Comparison of ENCODE assay signal across 10 cellular contexts in the genomic region with DNA sequence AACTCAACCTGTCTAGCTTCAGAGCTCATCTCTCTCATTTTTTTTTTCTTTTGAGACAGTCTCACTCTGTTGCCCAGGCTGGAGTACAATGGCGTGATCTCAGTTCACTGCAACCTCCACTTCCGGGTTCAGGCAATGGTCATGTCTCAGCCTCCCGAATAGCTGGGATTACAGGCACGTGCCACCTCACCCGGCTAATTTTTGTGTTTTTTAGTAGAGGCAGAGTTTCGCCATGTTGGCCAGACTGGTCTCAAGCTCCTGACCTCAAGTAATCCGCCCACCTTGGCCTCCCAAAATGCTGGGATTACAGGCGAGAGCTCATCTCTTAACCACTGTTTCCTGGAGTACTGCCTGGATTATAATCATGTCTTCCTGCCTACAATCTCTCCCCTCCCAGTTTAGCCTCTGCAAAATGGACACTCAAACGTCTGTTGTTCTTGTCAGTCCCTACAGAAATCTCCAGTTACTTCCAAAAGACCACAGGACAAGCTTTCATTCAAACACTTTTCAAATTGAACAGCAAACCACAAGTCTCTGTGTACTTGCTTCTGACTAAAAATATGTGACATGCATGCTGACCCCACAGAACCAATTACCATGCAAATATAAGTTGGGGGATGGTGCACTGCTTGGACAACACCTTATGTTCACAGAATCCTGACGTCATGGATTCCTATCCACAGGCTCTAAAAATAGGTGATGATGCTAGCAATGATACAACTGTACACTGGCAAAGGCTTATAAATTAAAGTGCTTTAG.
DNase-seq lines count a peak whose midpoint lies in the region; ATAC-seq, FAIRE-seq and TF ChIP-seq lines count a peak whose summit lies in the region.
"Had no signal": no experiment of that assay in that cellular context is flagged by ENCODE, and none has a peak within 500 bp of the region (broad histone marks: within the 10 kb centered on the region; RNA-seq: fewer than 3 reads in every experiment).

No MANE protein-coding gene starts in this region.

- H2AFZ ChIP-seq in Karpas-422 (ENCODE audit: low read length) (no peak overlapping the region), SK-N-SH (ENCODE audit: low read depth) (no peak overlapping the region)

- no peak for FAIRE-seq in urothelium cell line (lab: Jason Lieb, UNC)

- TF ChIP-seq RAD21 in SK-N-SH (IDR thresholded peaks at IDR 0.05; ENCODE audit: low read length): no peak

- TF ChIP-seq EP300 in SK-N-SH (IDR thresholded peaks at IDR 0.05; ENCODE audit: borderline replicate concordance in 1 of 2, low read depth in 1 of 2, low read length in 1 of 2): no peak

- peak overlapping the region; percentile 4 for H3K4me2 ChIP-seq in Karpas-422 (ENCODE audit: low read depth, low read length, poor library complexity, severe bottlenecking)
- no peak overlapping the region for H3K4me2 ChIP-seq in SK-N-SH

- peak; percentile 37 for ATAC-seq in GM19463 (IDR thresholded peaks at IDR 0.05; ENCODE audit: unreplicated experiment)

- CTCF ChIA-PET in SK-N-SH (lab: Yijun Ruan, JAX): interaction anchor here (0.6 to 1.9 kb wide), 2 partner anchors 10 to 13 kb away, joined by 3 to 5 read pairs; no protein-coding TSS in a partner anchor

- H3K9me2 ChIP-seq in Karpas-422 (replicated peaks; ENCODE audit: insufficient read depth, low read length): no peaks in the 10 kb centered on the region
- no peaks in the 10 kb centered on the region for H3K9me2 ChIP-seq in SK-N-SH

- TF ChIP-seq CTCF in GM10266 (IDR thresholded peaks at IDR 0.05; ENCODE audit: control insufficient read depth, insufficient read depth, low read depth, missing control alignments): no peak
- no peak for TF ChIP-seq CTCF in fibroblast of mammary gland (conservative IDR thresholded peaks at IDR 0.05; ENCODE audit: control insufficient read depth, insufficient read depth, low read depth, low read length)
- TF ChIP-seq CTCF in SK-N-SH (IDR thresholded peaks at IDR 0.05): no peak
- TF ChIP-seq CTCF in foreskin fibroblast (IDR thresholded peaks at IDR 0.05; ENCODE audit: low read depth, low read length): no peak

- H3K9ac ChIP-seq in Karpas-422 (ENCODE audit: low read length) (no peak overlapping the region), SK-N-SH (no peak overlapping the region)

- H3K9me3 ChIP-seq in Karpas-422 (ENCODE audit: low read length) (0 out of 2 replicates have a peak, but pooled peaks cover 6% of the 10 kb centered on the region), SK-N-SH (no peaks in the 10 kb centered on the region; the same call in 1 of the 2 replicates)

- DNase-seq in GM10266 (ENCODE audit: extremely low spot score): peak; percentile 19
- no peak for DNase-seq in Karpas-422
- peak; percentile 24 for DNase-seq in fibroblast of mammary gland (ENCODE audit: low read depth)
- no peak for DNase-seq in stimulated activated CD4-positive, alpha-beta T cell treated with anti-CD3 and anti-CD28 coated beads, Interleukin-4, amount 100 ng/mL, for 24 hours
- DNase-seq in urothelium cell line (ENCODE audit: low spot score): no peak
- no peak for DNase-seq in SK-N-SH
- DNase-seq in foreskin fibroblast: no peak
- DNase-seq: midbrain, NCI-H524 treated with DMSO at 0.1 percent for 48 hours had no signal

- H3K27ac ChIP-seq in Karpas-422 (ENCODE audit: low read length) (peak overlapping the region; percentile 84), SK-N-SH (ENCODE audit: low read depth in 2 of 2, low read length in 1 of 2) (no peak overlapping the region)

- H3K27me3 ChIP-seq in Karpas-422 (ENCODE audit: low read length) (no peaks in the 10 kb centered on the region), SK-N-SH (ENCODE audit: insufficient read depth) (no peaks in the 10 kb centered on the region)

- 60% methylated on average over 10 of the region's 10 CpGs for WGBS in SK-N-SH (ENCODE audit: low lambda C conversion rate)

- H3F3A ChIP-seq in SK-N-SH (replicated peaks; ENCODE audit: insufficient read depth): no peaks in the 10 kb centered on the region

- H4K20me1 ChIP-seq in Karpas-422 (ENCODE audit: insufficient read depth, low read depth, low read length) (no peaks in the 10 kb centered on the region; the same call in 1 of the 2 replicates), SK-N-SH (ENCODE audit: insufficient read depth) (no peaks in the 10 kb centered on the region)

- 0 out of 2 replicates have a peak, but pooled peaks cover 9% of the 10 kb centered on the region for H3K36me3 ChIP-seq in Karpas-422 (ENCODE audit: insufficient read depth, low read length)
- no peaks in the 10 kb centered on the region for H3K36me3 ChIP-seq in SK-N-SH (replicated peaks in 1 of 2; ENCODE audit: control insufficient read depth in 1 of 2, insufficient read depth in 2 of 2, low read length in 1 of 2)

- H3K4me1 ChIP-seq in Karpas-422 (ENCODE audit: low read length) (peaks cover 90% of the 10 kb centered on the region), SK-N-SH (ENCODE audit: control insufficient read depth in 1 of 2, insufficient read depth in 2 of 2, low read depth in 1 of 2, low read length in 1 of 2) (peaks cover 0 to 5% of the 10 kb centered on the region in 2 experiments; a peak in 1 of 4 replicates)

- H3K4me3 ChIP-seq in Karpas-422 (ENCODE audit: low read length) (no peak overlapping the region), fibroblast of mammary gland (ENCODE audit: control insufficient read depth, low read depth, low read length) (no peak overlapping the region), SK-N-SH (ENCODE audit: low read depth in 2 of 2, low read length in 1 of 2) (no peak overlapping the region), foreskin fibroblast (ENCODE audit: low read depth in 1 of 2, low read length in 2 of 2) (no peak overlapping the region)

- peaks cover 72% of the 10 kb centered on the region for H3K79me2 ChIP-seq in Karpas-422 (ENCODE audit: low read length)
- no peaks in the 10 kb centered on the region for H3K79me2 ChIP-seq in SK-N-SH (ENCODE audit: insufficient read depth)

- POLR2A ChIA-PET in SK-N-SH (lab: Yijun Ruan, JAX): no interaction called here

TF ChIP-seq in SK-N-SH, 30 proteins besides CTCF, POLR2A, EP300 and RAD21 (continues in another document):
- TF ChIP-seq, protein P1, sequence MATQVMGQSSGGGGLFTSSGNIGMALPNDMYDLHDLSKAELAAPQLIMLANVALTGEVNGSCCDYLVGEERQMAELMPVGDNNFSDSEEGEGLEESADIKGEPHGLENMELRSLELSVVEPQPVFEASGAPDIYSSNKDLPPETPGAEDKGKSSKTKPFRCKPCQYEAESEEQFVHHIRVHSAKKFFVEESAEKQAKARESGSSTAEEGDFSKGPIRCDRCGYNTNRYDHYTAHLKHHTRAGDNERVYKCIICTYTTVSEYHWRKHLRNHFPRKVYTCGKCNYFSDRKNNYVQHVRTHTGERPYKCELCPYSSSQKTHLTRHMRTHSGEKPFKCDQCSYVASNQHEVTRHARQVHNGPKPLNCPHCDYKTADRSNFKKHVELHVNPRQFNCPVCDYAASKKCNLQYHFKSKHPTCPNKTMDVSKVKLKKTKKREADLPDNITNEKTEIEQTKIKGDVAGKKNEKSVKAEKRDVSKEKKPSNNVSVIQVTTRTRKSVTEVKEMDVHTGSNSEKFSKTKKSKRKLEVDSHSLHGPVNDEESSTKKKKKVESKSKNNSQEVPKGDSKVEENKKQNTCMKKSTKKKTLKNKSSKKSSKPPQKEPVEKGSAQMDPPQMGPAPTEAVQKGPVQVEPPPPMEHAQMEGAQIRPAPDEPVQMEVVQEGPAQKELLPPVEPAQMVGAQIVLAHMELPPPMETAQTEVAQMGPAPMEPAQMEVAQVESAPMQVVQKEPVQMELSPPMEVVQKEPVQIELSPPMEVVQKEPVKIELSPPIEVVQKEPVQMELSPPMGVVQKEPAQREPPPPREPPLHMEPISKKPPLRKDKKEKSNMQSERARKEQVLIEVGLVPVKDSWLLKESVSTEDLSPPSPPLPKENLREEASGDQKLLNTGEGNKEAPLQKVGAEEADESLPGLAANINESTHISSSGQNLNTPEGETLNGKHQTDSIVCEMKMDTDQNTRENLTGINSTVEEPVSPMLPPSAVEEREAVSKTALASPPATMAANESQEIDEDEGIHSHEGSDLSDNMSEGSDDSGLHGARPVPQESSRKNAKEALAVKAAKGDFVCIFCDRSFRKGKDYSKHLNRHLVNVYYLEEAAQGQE (IDR thresholded peaks at IDR 0.05; ENCODE audit: low read depth, low read length): no peak
- TF ChIP-seq, protein P2, sequence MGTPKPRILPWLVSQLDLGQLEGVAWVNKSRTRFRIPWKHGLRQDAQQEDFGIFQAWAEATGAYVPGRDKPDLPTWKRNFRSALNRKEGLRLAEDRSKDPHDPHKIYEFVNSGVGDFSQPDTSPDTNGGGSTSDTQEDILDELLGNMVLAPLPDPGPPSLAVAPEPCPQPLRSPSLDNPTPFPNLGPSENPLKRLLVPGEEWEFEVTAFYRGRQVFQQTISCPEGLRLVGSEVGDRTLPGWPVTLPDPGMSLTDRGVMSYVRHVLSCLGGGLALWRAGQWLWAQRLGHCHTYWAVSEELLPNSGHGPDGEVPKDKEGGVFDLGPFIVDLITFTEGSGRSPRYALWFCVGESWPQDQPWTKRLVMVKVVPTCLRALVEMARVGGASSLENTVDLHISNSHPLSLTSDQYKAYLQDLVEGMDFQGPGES (IDR thresholded peaks at IDR 0.05; ENCODE audit: low read depth, low read length): no peak
- no peak for TF ChIP-seq FOSL2 (IDR thresholded peaks at IDR 0.05; ENCODE audit: borderline replicate concordance, low read depth)
- no peak for TF ChIP-seq FOXM1 (IDR thresholded peaks at IDR 0.05; ENCODE audit: low read depth)
- TF ChIP-seq TEAD4 (IDR thresholded peaks at IDR 0.05; ENCODE audit: borderline replicate concordance, insufficient read depth): no peak
- TF ChIP-seq SMC3 (IDR thresholded peaks at IDR 0.05; ENCODE audit: low read depth, low read length): no peak
- no peak for TF ChIP-seq NFIC (IDR thresholded peaks at IDR 0.05; ENCODE audit: borderline replicate concordance)
- TF ChIP-seq USF1 (IDR thresholded peaks at IDR 0.05; ENCODE audit: borderline replicate concordance, low read depth): no peak
- TF ChIP-seq PBX3 (IDR thresholded peaks at IDR 0.05): no peak

Comparison
In these comparisons a context has a peak if more than half of its experiments do, and no peak if none do; other contexts are left out.
1. DNase-seq: peak in GM10266 (single experiment) and fibroblast of mammary gland (single experiment); none in Karpas-422 (single experiment), stimulated activated CD4-positive, alpha-beta T cell treated with anti-CD3 and anti-CD28 coated beads, Interleukin-4, amount 100 ng/mL, for 24 hours (single experiment), urothelium cell line (single experiment), SK-N-SH (single experiment) and foreskin fibroblast (0 of 2).